ENCODE assay signal across 12 cellular contexts in the genomic region with DNA sequence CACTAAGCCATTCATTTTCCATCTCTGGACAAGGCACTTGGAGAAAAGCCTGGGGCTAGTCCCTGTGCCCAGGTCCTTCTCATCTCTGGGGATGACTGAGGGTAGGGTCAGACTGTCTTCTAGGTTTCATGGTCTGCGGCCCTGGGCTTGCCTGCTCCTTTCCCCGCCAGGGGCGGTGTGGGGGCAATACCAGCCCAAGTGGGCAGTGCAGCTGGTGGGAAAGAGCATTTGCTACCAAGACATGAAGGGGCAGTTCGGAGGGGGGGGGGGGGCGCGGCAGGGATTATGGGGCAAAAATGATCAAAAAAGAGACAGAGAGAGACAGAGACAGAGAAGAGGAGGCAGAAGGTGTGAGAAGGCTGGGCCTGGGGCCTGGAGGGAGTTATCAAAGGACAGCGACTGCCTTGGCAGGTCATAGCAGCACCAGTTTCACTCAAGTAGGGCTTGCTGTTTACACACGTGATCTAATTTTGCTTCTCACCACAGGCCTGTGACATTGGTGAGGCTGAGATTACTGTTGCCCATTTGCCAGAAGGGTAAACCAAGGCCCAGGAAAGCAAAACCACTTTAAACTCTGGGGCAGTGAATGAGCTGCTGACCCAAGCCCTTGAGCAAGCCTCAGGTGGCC.
"Had no signal": no experiment of that assay in that cellular context is flagged by ENCODE, and none has a peak within 500 bp of the region (broad histone marks: within the 10 kb centered on the region; RNA-seq: fewer than 3 reads in every experiment).

No MANE protein-coding gene starts in this region.

- H3K9ac ChIP-seq: SK-N-SH had no signal

- H3K4me1 ChIP-seq: colonic mucosa had no signal

- FAIRE-seq: pancreas had no signal

- H3K27ac ChIP-seq: colonic mucosa, pancreas had no signal

- H3K9me3 ChIP-seq: colonic mucosa, mucosa of descending colon, pancreas, SK-N-SH had no signal

- ATAC-seq: activated naive CD8-positive, alpha-beta T cell treated with anti-CD3 and anti-CD28 coated beads, Interleukin-2, amount 50 U/mL, for 24 hours; naive thymus-derived CD8-positive, alpha-beta T cell; pancreas; WTC11 had no signal

- H3K36me3 ChIP-seq: colonic mucosa, pancreas had no signal

- H3K4me2 ChIP-seq: SK-N-SH had no signal

- DNase-seq: activated CD4-positive, alpha-beta T cell treated with anti-CD3 and anti-CD28 coated beads for 48 hours; activated naive CD4-positive, alpha-beta T cell treated with Interleukin-2 at 50 U/mL for 16 hours; activated naive CD8-positive, alpha-beta T cell treated with anti-CD3 and anti-CD28 coated beads, Interleukin-2, amount 50 U/mL, for 24 hours; colonic mucosa; effector CD4-positive, alpha-beta T cell; hippocampal formation; mucosa of descending colon; naive thymus-derived CD8-positive, alpha-beta T cell; SK-N-SH had no signal

- H3K9me2 ChIP-seq: SK-N-SH had no signal

- H3K27me3 ChIP-seq: colonic mucosa, pancreas had no signal

- H3K4me3 ChIP-seq: colonic mucosa, mucosa of descending colon, pancreas, skin epidermis had no signal
